ENCODE assay signal across 2 cellular contexts in the genomic region with DNA sequence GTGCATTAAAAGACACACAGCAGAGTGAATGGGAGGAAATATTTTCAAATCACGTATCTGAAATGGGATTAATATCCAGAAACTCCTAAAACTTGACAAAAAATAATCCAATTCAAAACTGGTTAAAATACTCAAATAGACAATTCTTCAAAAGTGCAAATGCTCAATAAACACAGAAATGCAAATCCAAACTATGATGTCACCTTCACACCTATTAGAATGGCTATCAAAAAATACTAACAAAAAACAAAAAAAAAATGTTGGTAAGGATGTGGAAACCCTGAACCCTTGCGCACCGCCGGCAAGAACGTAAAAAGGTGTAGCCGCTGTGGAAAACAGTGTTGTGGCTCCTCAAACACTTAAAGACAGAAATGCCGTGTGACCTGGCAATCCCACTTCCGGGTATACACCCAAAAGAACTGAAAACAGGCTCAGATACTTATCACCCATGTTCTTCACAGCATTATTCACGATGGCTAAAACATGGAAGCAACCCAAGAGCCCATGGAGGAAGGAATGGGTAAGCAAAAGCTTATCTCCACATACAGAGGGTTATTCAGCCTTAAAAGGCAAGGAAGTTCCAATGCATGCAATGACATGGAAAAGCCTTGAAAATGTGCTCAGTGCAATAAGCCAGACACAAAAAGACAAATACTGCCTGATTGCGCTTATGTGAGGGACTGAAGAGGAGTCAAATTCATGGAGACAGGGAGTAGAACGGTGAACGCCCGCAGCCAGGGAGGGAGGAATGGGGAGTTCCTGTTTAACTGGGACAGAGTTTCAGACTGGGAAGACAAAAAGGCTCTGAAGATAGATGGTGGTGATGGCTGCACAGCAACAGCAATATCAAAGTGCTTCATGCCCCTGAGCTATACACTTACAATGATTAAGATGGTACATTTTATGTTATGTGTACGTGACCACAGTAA.
TF ChIP-seq lines count a peak whose summit lies in the region.

No MANE protein-coding gene starts in this region.

TF ChIP-seq in HEK293, 187 proteins besides CTCF, POLR2A, EP300 and RAD21:
- TF ChIP-seq, protein P1, sequence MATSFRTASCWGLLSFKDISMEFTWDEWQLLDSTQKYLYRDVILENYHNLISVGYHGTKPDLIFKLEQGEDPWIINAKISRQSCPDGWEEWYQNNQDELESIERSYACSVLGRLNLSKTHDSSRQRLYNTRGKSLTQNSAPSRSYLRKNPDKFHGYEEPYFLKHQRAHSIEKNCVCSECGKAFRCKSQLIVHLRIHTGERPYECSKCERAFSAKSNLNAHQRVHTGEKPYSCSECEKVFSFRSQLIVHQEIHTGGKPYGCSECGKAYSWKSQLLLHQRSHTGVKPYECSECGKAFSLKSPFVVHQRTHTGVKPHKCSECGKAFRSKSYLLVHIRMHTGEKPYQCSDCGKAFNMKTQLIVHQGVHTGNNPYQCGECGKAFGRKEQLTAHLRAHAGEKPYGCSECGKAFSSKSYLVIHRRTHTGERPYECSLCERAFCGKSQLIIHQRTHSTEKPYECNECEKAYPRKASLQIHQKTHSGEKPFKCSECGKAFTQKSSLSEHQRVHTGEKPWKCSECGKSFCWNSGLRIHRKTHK (tag by site-specific recombination; IDR thresholded peaks at IDR 0.05): no peak
- TF ChIP-seq PRDM1 (tag by site-specific recombination; IDR thresholded peaks at IDR 0.05) (no peak), ZNF146 (tag by site-specific recombination; IDR thresholded peaks at IDR 0.05) (no peak), ZNF585B (tag by site-specific recombination; IDR thresholded peaks at IDR 0.05) (0 out of 2 replicates have a peak, but pooled peaks have one; percentile 9), TCF7L2 (IDR thresholded peaks at IDR 0.05; ENCODE audit: borderline replicate concordance, low read depth, low read length) (no peak)
- TF ChIP-seq, protein P2, sequence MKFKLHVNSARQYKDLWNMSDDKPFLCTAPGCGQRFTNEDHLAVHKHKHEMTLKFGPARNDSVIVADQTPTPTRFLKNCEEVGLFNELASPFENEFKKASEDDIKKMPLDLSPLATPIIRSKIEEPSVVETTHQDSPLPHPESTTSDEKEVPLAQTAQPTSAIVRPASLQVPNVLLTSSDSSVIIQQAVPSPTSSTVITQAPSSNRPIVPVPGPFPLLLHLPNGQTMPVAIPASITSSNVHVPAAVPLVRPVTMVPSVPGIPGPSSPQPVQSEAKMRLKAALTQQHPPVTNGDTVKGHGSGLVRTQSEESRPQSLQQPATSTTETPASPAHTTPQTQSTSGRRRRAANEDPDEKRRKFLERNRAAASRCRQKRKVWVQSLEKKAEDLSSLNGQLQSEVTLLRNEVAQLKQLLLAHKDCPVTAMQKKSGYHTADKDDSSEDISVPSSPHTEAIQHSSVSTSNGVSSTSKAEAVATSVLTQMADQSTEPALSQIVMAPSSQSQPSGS (tag by site-specific recombination; IDR thresholded peaks at IDR 0.05; ENCODE audit: low read depth): peak; percentile 61
- TF ChIP-seq, protein P3, sequence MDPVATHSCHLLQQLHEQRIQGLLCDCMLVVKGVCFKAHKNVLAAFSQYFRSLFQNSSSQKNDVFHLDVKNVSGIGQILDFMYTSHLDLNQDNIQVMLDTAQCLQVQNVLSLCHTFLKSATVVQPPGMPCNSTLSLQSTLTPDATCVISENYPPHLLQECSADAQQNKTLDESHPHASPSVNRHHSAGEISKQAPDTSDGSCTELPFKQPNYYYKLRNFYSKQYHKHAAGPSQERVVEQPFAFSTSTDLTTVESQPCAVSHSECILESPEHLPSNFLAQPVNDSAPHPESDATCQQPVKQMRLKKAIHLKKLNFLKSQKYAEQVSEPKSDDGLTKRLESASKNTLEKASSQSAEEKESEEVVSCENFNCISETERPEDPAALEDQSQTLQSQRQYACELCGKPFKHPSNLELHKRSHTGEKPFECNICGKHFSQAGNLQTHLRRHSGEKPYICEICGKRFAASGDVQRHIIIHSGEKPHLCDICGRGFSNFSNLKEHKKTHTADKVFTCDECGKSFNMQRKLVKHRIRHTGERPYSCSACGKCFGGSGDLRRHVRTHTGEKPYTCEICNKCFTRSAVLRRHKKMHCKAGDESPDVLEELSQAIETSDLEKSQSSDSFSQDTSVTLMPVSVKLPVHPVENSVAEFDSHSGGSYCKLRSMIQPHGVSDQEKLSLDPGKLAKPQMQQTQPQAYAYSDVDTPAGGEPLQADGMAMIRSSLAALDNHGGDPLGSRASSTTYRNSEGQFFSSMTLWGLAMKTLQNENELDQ (tag by site-specific recombination; IDR thresholded peaks at IDR 0.05; ENCODE audit: low read depth): no peak
- TF ChIP-seq, protein P4, sequence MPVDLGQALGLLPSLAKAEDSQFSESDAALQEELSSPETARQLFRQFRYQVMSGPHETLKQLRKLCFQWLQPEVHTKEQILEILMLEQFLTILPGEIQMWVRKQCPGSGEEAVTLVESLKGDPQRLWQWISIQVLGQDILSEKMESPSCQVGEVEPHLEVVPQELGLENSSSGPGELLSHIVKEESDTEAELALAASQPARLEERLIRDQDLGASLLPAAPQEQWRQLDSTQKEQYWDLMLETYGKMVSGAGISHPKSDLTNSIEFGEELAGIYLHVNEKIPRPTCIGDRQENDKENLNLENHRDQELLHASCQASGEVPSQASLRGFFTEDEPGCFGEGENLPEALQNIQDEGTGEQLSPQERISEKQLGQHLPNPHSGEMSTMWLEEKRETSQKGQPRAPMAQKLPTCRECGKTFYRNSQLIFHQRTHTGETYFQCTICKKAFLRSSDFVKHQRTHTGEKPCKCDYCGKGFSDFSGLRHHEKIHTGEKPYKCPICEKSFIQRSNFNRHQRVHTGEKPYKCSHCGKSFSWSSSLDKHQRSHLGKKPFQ (tag by site-specific recombination; IDR thresholded peaks at IDR 0.05): no peak

TF ChIP-seq in K562, 482 proteins besides CTCF, POLR2A, EP300 and RAD21 (continues in another document):
- TF ChIP-seq KDM2B (CRISPR knock-in tag; IDR thresholded peaks at IDR 0.05): no peak
- TF ChIP-seq, protein P5, sequence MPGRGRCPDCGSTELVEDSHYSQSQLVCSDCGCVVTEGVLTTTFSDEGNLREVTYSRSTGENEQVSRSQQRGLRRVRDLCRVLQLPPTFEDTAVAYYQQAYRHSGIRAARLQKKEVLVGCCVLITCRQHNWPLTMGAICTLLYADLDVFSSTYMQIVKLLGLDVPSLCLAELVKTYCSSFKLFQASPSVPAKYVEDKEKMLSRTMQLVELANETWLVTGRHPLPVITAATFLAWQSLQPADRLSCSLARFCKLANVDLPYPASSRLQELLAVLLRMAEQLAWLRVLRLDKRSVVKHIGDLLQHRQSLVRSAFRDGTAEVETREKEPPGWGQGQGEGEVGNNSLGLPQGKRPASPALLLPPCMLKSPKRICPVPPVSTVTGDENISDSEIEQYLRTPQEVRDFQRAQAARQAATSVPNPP (IDR thresholded peaks at IDR 0.05; ENCODE audit: borderline replicate concordance, insufficient read depth, insufficient read length): no peak
- TF ChIP-seq NR1H2 (CRISPR knock-in tag; IDR thresholded peaks at IDR 0.05): no peak
- no peak for TF ChIP-seq RBFOX2 (IDR thresholded peaks at IDR 0.05; ENCODE audit: low read depth, low read length)
- TF ChIP-seq, protein P6, sequence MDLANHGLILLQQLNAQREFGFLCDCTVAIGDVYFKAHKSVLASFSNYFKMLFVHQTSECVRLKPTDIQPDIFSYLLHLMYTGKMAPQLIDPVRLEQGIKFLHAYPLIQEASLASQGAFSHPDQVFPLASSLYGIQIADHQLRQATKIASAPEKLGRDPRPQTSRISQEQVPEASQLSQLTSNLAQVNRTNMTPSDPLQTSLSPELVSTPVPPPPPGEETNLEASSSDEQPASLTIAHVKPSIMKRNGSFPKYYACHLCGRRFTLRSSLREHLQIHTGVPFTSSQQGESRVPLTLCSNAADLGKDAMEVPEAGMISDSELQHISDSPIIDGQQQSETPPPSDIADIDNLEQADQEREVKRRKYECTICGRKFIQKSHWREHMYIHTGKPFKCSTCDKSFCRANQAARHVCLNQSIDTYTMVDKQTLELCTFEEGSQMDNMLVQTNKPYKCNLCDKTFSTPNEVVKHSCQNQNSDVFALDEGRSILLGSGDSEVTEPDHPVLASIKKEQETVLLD (IDR thresholded peaks at IDR 0.05): 0 out of 2 replicates have a peak, but pooled peaks have one; percentile 30
- no peak for TF ChIP-seq NFE2L1 (tag; IDR thresholded peaks at IDR 0.05; ENCODE audit: borderline replicate concordance, low read depth)
- TF ChIP-seq, protein P7, sequence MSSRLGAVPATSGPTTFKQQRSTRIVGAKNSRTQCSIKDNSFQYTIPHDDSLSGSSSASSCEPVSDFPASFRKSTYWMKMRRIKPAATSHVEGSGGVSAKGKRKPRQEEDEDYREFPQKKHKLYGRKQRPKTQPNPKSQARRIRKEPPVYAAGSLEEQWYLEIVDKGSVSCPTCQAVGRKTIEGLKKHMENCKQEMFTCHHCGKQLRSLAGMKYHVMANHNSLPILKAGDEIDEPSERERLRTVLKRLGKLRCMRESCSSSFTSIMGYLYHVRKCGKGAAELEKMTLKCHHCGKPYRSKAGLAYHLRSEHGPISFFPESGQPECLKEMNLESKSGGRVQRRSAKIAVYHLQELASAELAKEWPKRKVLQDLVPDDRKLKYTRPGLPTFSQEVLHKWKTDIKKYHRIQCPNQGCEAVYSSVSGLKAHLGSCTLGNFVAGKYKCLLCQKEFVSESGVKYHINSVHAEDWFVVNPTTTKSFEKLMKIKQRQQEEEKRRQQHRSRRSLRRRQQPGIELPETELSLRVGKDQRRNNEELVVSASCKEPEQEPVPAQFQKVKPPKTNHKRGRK (tag; IDR thresholded peaks at IDR 0.05): no peak
- TF ChIP-seq ZNF175 (CRISPR knock-in tag; IDR thresholded peaks at IDR 0.05; ENCODE audit: low read depth): no peak
- TF ChIP-seq HDGF (IDR thresholded peaks at IDR 0.05): no peak
- TF ChIP-seq NCOA2 (IDR thresholded peaks at IDR 0.05; ENCODE audit: partially characterized antibody in 2 of 2): no peak
- TF ChIP-seq ZNF644 (tag; IDR thresholded peaks at IDR 0.05; ENCODE audit: low read depth): 0 out of 2 replicates have a peak, but pooled peaks have one; percentile 41
- TF ChIP-seq MYBL2 (IDR thresholded peaks at IDR 0.05; ENCODE audit: low read depth): no peak
- TF ChIP-seq MYBL2 (CRISPR knock-in tag; IDR thresholded peaks at IDR 0.05; ENCODE audit: borderline replicate concordance): no peak
- TF ChIP-seq, protein P8, sequence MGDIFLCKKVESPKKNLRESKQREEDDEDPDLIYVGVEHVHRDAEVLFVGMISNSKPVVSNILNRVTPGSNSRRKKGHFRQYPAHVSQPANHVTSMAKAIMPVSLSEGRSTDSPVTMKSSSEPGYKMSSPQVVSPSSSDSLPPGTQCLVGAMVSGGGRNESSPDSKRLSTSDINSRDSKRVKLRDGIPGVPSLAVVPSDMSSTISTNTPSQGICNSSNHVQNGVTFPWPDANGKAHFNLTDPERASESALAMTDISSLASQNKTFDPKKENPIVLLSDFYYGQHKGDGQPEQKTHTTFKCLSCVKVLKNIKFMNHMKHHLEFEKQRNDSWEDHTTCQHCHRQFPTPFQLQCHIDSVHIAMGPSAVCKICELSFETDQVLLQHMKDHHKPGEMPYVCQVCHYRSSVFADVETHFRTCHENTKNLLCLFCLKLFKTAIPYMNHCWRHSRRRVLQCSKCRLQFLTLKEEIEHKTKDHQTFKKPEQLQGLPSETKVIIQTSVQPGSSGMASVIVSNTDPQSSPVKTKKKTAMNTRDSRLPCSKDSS (IDR thresholded peaks at IDR 0.05; ENCODE audit: low read depth, partially characterized antibody): no peak
- TF ChIP-seq PYGO2 (tag; IDR thresholded peaks at IDR 0.05): no peak
- TF ChIP-seq, protein P9, sequence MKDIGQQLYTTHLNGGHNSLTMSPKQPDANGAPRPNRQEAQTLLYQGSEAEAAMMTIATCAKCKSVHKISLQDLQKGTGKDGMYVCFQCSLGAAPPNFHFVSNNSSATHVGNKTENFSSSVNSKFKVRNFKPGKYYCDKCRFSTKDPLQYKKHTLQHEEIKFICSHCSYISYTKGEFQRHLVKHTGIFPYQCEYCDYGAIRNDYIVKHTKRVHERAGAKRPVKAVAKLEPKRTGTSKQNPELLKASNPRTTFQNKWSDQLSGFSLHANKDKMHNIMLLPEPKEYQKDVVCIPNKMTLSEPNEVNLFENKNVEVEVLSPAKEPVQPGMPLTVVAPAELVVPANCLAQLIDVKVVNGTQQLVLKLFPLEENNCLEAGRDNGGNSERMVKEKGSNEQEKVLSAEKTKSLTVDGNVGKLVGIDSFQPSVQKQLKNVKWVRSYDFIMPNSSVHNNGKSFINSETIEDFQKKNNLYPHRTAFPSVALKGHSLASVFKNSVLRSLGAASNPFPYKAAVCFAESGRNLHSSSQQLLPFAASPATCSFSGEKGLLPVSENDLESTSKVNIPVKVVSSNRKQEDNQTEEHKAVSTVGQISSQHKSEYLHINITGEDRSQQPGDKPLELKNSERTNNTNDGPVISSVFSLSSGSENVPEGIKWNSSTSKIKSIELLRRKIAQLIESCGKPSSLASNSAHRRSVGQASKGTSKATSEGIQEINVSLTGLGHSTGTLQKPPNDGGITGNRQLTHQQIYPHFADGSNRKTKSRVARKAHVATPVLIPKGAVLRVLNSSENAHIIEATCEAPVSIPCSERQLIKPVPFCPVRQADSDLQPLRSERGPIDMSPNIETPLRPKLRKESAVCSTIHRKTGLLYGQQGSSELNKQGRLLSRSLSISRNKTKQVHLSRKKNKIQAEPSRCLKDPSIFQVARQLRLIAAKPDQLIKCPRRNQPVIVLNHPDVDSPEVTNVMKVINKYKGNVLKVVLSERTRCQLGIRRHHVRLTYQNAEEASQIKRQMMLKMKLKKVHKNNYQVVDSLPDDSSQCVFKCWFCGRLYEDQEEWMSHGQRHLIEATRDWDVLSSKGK (CRISPR knock-in tag; IDR thresholded peaks at IDR 0.05): no peak
- TF ChIP-seq, protein P10, sequence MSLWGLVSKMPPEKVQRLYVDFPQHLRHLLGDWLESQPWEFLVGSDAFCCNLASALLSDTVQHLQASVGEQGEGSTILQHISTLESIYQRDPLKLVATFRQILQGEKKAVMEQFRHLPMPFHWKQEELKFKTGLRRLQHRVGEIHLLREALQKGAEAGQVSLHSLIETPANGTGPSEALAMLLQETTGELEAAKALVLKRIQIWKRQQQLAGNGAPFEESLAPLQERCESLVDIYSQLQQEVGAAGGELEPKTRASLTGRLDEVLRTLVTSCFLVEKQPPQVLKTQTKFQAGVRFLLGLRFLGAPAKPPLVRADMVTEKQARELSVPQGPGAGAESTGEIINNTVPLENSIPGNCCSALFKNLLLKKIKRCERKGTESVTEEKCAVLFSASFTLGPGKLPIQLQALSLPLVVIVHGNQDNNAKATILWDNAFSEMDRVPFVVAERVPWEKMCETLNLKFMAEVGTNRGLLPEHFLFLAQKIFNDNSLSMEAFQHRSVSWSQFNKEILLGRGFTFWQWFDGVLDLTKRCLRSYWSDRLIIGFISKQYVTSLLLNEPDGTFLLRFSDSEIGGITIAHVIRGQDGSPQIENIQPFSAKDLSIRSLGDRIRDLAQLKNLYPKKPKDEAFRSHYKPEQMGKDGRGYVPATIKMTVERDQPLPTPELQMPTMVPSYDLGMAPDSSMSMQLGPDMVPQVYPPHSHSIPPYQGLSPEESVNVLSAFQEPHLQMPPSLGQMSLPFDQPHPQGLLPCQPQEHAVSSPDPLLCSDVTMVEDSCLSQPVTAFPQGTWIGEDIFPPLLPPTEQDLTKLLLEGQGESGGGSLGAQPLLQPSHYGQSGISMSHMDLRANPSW (CRISPR knock-in tag; IDR thresholded peaks at IDR 0.05): no peak
- TF ChIP-seq, protein P11, sequence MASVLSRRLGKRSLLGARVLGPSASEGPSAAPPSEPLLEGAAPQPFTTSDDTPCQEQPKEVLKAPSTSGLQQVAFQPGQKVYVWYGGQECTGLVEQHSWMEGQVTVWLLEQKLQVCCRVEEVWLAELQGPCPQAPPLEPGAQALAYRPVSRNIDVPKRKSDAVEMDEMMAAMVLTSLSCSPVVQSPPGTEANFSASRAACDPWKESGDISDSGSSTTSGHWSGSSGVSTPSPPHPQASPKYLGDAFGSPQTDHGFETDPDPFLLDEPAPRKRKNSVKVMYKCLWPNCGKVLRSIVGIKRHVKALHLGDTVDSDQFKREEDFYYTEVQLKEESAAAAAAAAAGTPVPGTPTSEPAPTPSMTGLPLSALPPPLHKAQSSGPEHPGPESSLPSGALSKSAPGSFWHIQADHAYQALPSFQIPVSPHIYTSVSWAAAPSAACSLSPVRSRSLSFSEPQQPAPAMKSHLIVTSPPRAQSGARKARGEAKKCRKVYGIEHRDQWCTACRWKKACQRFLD (CRISPR knock-in tag; IDR thresholded peaks at IDR 0.05): no peak
- TF ChIP-seq NCOA1 (IDR thresholded peaks at IDR 0.05; ENCODE audit: low read depth): no peak
- TF ChIP-seq MTA1 (IDR thresholded peaks at IDR 0.05; ENCODE audit: borderline replicate concordance): peak; percentile 40; the same call in 1 of the 2 replicates
- 0 out of 2 replicates have a peak, but pooled peaks have one; percentile 26 for TF ChIP-seq FOXP1 (CRISPR knock-in tag; IDR thresholded peaks at IDR 0.05)
